8 cellular contexts compared by ENCODE assay signal in the genomic region with DNA sequence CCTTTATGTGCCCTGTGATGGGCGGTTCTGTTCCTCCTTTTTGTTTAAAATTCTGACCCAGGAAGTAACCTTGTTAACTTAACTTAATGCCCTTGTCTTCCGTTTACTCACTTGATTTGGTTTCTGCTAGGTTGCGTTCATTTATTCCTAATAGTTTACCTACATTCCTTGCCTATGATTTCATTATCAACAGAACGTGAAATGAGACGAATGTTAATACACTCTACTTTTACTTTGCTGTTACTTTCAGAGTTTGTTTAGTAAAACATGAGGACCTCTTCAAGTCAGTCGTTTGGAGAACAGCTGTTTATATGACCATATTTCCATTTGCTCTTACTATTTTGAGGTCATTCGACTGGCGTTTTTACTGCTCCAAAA.
DNase-seq lines count a peak whose midpoint lies in the region; ATAC-seq and TF ChIP-seq lines count a peak whose summit lies in the region.

No MANE protein-coding gene starts in this region.

- H3K4me1 ChIP-seq in RWPE2 (ENCODE audit: insufficient read depth, poor library complexity, severe bottlenecking), result no peaks in the 10 kb centered on the region

- no peak for DNase-seq in RWPE2 (ENCODE audit: low spot score)
- peak; percentile 29 for DNase-seq in fibroblast of peridontal ligament (ENCODE audit: extremely low read depth)
- no peak for DNase-seq in retinal pigment epithelial cell (ENCODE audit: low read depth)
- no peak for DNase-seq in NK-92 treated with Interleukin-12 subunit alpha and Interleukin-12 subunit beta, amount 100 ng/mL, for 24 hours (lab: John Stamatoyannopoulos, UW)
- DNase-seq in NCI-H2171 treated with DMSO at 0.1 percent for 48 hours (lab: John Stamatoyannopoulos, UW), result no peak
- DNase-seq in GM19240 (ENCODE audit: insufficient read length, low spot score), result no peak
- no peak for DNase-seq in HCEC 1CT

- TF ChIP-seq CTCF in RWPE2 (IDR thresholded peaks at IDR 0.05; ENCODE audit: poor library complexity, severe bottlenecking), result no peak
- no peak for TF ChIP-seq CTCF in retinal pigment epithelial cell (conservative IDR thresholded peaks at IDR 0.05; ENCODE audit: low read depth, low read length)

- H3K4me3 ChIP-seq in RWPE2 (ENCODE audit: severe bottlenecking), result peak overlapping the region; percentile 85
- peak overlapping the region; percentile 94 for H3K4me3 ChIP-seq in retinal pigment epithelial cell (ENCODE audit: low read length)

- ATAC-seq in GM18858 (IDR thresholded peaks at IDR 0.05; ENCODE audit: unreplicated experiment), result peak; percentile 1
- ATAC-seq in RWPE2 (ENCODE audit: low read depth), result no peak; the same call in 2 of the 3 replicates

- H3K27ac ChIP-seq in RWPE2 (ENCODE audit: poor library complexity, severe bottlenecking), result peak overlapping the region; percentile 79

- H3K9me3 ChIP-seq in RWPE2 (ENCODE audit: severe bottlenecking), result no peaks in the 10 kb centered on the region

- H3K36me3 ChIP-seq in RWPE2 (ENCODE audit: low read depth), result no peaks in the 10 kb centered on the region

- H3K27me3 ChIP-seq in RWPE2 (ENCODE audit: insufficient read depth, poor library complexity, severe bottlenecking), result no peaks in the 10 kb centered on the region
